In genomic region chr1:10431065-10431730, GRCh38 we compare ENCODE assay signal across 8 cellular contexts. TPM values are rescaled to one million over a fixed set of nuclear protein-coding genes. Genes with fewer than 3 reads are reported as not detected.
DNase-seq lines count a peak whose midpoint lies in the region; ATAC-seq and TF ChIP-seq lines count a peak whose summit lies in the region.

No MANE protein-coding gene starts in this region.

- no peaks in the 10 kb centered on the region for H3K9me3 Mint-ChIP-seq in endodermal cell

- H3K4me2 ChIP-seq in SK-N-SH (peak overlapping the region; percentile 91), osteoblast (ENCODE audit: insufficient read depth, low read length) (peak overlapping the region; percentile 90)

- peak overlapping the region; percentile 81; the same call in 1 of the 2 replicates for H2AFZ ChIP-seq in SK-N-SH (ENCODE audit: low read depth)
- peak overlapping the region; percentile 91 for H2AFZ ChIP-seq in osteoblast (ENCODE audit: low read length)

- POLR2A ChIA-PET in SK-N-SH (lab: Yijun Ruan, JAX), result interaction anchor here (0.8 to 2.0 kb wide), 3 partner anchors 22 to 63 kb away, joined by 3 to 11 read pairs (median 5); no protein-coding TSS in a partner anchor

- peak overlapping the region; percentile 94 for H3K27ac Mint-ChIP-seq in endodermal cell

- peaks cover 18% of the 10 kb centered on the region for H3K79me2 ChIP-seq in SK-N-SH (ENCODE audit: insufficient read depth)
- H3K79me2 ChIP-seq in osteoblast (ENCODE audit: insufficient read depth, low read length), result peaks cover 21% of the 10 kb centered on the region

- peak; percentile 32 for DNase-seq in stimulated activated CD4-positive, alpha-beta T cell treated with anti-CD3 and anti-CD28 coated beads, Interleukin-15, amount 100 ng/mL, for 24 hours
- no peak for DNase-seq in stimulated activated CD4-positive, alpha-beta T cell treated with anti-CD3 and anti-CD28 coated beads, Interleukin-12 subunit alpha, Interleukin-12 subunit beta, amount 100 ng/mL, for 4 hours
- DNase-seq in SK-N-SH (no peak), endodermal cell (no peak), osteoblast (ENCODE audit: insufficient read length, low spot score, missing footprints) (peak; percentile 92), iPS-NIHi11 (ENCODE audit: low spot score) (no peak)

- TF ChIP-seq CTCF in SK-N-SH (IDR thresholded peaks at IDR 0.05) (no peak), endodermal cell (conservative IDR thresholded peaks at IDR 0.05) (no peak), osteoblast (IDR thresholded peaks at IDR 0.05; ENCODE audit: extremely low read depth, low read depth, low read length) (no peak)

- no peak for TF ChIP-seq RAD21 in SK-N-SH (IDR thresholded peaks at IDR 0.05; ENCODE audit: low read length)

- H3K4me3 Mint-ChIP-seq in endodermal cell, result peak overlapping the region; percentile 83

- CTCF ChIA-PET in SK-N-SH (lab: Yijun Ruan, JAX), result interaction anchor here (0.6 to 10.8 kb wide), 19 partner anchors 10 to 557 kb away, joined by 3 to 203 read pairs (median 5); partner anchors contain the start of genes DFFA, KIF1B and PGD

- no peaks in the 10 kb centered on the region for H3F3A ChIP-seq in SK-N-SH (replicated peaks; ENCODE audit: insufficient read depth)

- no peak for TF ChIP-seq EP300 in SK-N-SH (IDR thresholded peaks at IDR 0.05; ENCODE audit: borderline replicate concordance in 1 of 2, low read depth in 1 of 2, low read length in 1 of 2)

- H3K36me3 Mint-ChIP-seq in endodermal cell (ENCODE audit: low read depth), result peaks cover 2% of the 10 kb centered on the region

- peaks cover 0 to 3% of the 10 kb centered on the region in 2 experiments for H3K36me3 ChIP-seq in SK-N-SH (replicated peaks in 1 of 2; ENCODE audit: control insufficient read depth in 1 of 2, insufficient read depth in 2 of 2, low read length in 1 of 2)
- no peaks in the 10 kb centered on the region for H3K36me3 ChIP-seq in endodermal cell (ENCODE audit: control insufficient read depth, insufficient read depth, low read length)
- H3K36me3 ChIP-seq in osteoblast (ENCODE audit: insufficient read depth, low read length), result no peaks in the 10 kb centered on the region

- H3K4me1 ChIP-seq in SK-N-SH (ENCODE audit: control insufficient read depth in 1 of 2, insufficient read depth in 2 of 2, low read depth in 1 of 2, low read length in 1 of 2) (peaks cover 3 to 9% of the 10 kb centered on the region in 2 experiments; a peak in 1 of 4 replicates), endodermal cell (ENCODE audit: control insufficient read depth, insufficient read depth, low read length) (no peaks in the 10 kb centered on the region), osteoblast (ENCODE audit: insufficient read depth, low read length) (peaks cover 15% of the 10 kb centered on the region)

- ATAC-seq in HG02678 (IDR thresholded peaks at IDR 0.05; ENCODE audit: unreplicated experiment) (no peak), HG03025 (IDR thresholded peaks at IDR 0.05; ENCODE audit: low FRiP score, unreplicated experiment) (no peak)

- H3K27me3 ChIP-seq in SK-N-SH (ENCODE audit: insufficient read depth) (no peaks in the 10 kb centered on the region), endodermal cell (ENCODE audit: control insufficient read depth, insufficient read depth, low read length, poor library complexity, severe bottlenecking) (no peaks in the 10 kb centered on the region), osteoblast (ENCODE audit: insufficient read depth, low read length) (no peaks in the 10 kb centered on the region)

- H4K20me1 ChIP-seq in SK-N-SH (ENCODE audit: insufficient read depth) (no peaks in the 10 kb centered on the region), osteoblast (ENCODE audit: insufficient read depth, low read length) (no peaks in the 10 kb centered on the region)

- peak overlapping the region; percentile 68 to 82 for H3K4me3 ChIP-seq in SK-N-SH (ENCODE audit: low read depth in 2 of 2, low read length in 1 of 2)
- H3K4me3 ChIP-seq in endodermal cell (ENCODE audit: low read length), result peak overlapping the region; percentile 95
- H3K4me3 ChIP-seq in osteoblast (ENCODE audit: insufficient read depth, low read length), result peak overlapping the region; percentile 99

- 35% methylated on average over 30 of the region's 31 CpGs for WGBS in SK-N-SH (ENCODE audit: low lambda C conversion rate)
- WGBS in endodermal cell (ENCODE audit: insufficient coverage in 1 of 2, insufficient read length in 1 of 2), 2 experiments, result 17 to 33% methylated on average over 25 to 31 of the region's 31 CpGs

- H3K27me3 Mint-ChIP-seq in endodermal cell (ENCODE audit: insufficient read depth), result peaks cover 2% of the 10 kb centered on the region

- peaks cover 12% of the 10 kb centered on the region for H3K4me1 Mint-ChIP-seq in endodermal cell

- H3K9me3 ChIP-seq in SK-N-SH (no peaks in the 10 kb centered on the region), endodermal cell (ENCODE audit: control insufficient read depth, low read length) (no peaks in the 10 kb centered on the region), osteoblast (ENCODE audit: low read depth, low read length) (no peaks in the 10 kb centered on the region)

- H3K9ac ChIP-seq in SK-N-SH, result peak overlapping the region; percentile 72
- H3K9ac ChIP-seq in endodermal cell (ENCODE audit: extremely low read depth, low read length, poor library complexity, severe bottlenecking), result peak overlapping the region; percentile 82

- H3K9me2 ChIP-seq in SK-N-SH, result no peaks in the 10 kb centered on the region

- peak overlapping the region; percentile 67 to 85; a peak in 3 of 4 replicates for H3K27ac ChIP-seq in SK-N-SH (ENCODE audit: low read depth in 2 of 2, low read length in 1 of 2)
- peak overlapping the region; percentile 95 for H3K27ac ChIP-seq in endodermal cell (ENCODE audit: low read depth, low read length)
- H3K27ac ChIP-seq in osteoblast (ENCODE audit: low read depth, low read length), result peak overlapping the region; percentile 93

TF ChIP-seq in SK-N-SH, 30 proteins besides CTCF, POLR2A, EP300 and RAD21 (continues in another document):
- TF ChIP-seq SMC3 (IDR thresholded peaks at IDR 0.05; ENCODE audit: low read depth, low read length), result no peak
- TF ChIP-seq RFX5 (IDR thresholded peaks at IDR 0.05; ENCODE audit: low read length), result no peak
- TF ChIP-seq PBX3 (IDR thresholded peaks at IDR 0.05), result no peak
- no peak for TF ChIP-seq EZH2phosphoT487 (IDR thresholded peaks at IDR 0.05; ENCODE audit: borderline replicate concordance, low read depth)
- TF ChIP-seq ZBTB33 (IDR thresholded peaks at IDR 0.05; ENCODE audit: borderline replicate concordance, low read depth), result no peak

RNA-seq across cellular contexts. Expression of gene CENPS, which starts 1.0 kb away (rescaled TPM):
- 16.6 and 20.0 TPM in 2 replicates for polyA plus RNA-seq in SK-N-SH (2012; rRNA removed)
- 22.6 and 25.6 TPM in 2 replicates for polyA plus RNA-seq in SK-N-SH (2012; cell fraction: cytosol; rRNA removed)
- polyA plus RNA-seq in SK-N-SH (2012; cell fraction: nucleus; rRNA removed), result 9.0 and 9.1 TPM in 2 replicates
- 10 to 100 TPM; 23.1 to 30.8 TPM for total RNA-seq in endodermal cell
- 22.5 TPM for polyA plus RNA-seq in endodermal cell (2013, experiment 1 of 2)
- polyA plus RNA-seq in endodermal cell (2013, experiment 2 of 2), result 25.0 TPM
- total RNA-seq in osteoblast, result 13.6 and 17.4 TPM in 2 replicates

RNA-seq across cellular contexts. Expression of gene CORT, which starts 18.6 kb away (rescaled TPM):
- 0.26 and 0.29 TPM in 2 replicates for polyA plus RNA-seq in SK-N-SH (2012; rRNA removed)
- 0.08 and 0.17 TPM in 2 replicates for polyA plus RNA-seq in SK-N-SH (2012; cell fraction: cytosol; rRNA removed)
- polyA plus RNA-seq in SK-N-SH (2012; cell fraction: nucleus; rRNA removed), result 0.82 and 0.95 TPM in 2 replicates
- total RNA-seq in endodermal cell, result 1 to 10 TPM in 1 of 2 donors, under 1 TPM in 1; 0.53 to 1.3 TPM
- 0.89 TPM for polyA plus RNA-seq in endodermal cell (2013, experiment 1 of 2)
- polyA plus RNA-seq in endodermal cell (2013, experiment 2 of 2), result 1.1 TPM
- 0.29 and 0.36 TPM in 2 replicates for total RNA-seq in osteoblast

RNA-seq across cellular contexts. Expression of gene PGD, which starts 32.3 kb away (rescaled TPM):
- 75.3 and 76.2 TPM in 2 replicates for polyA plus RNA-seq in SK-N-SH (2012; rRNA removed)
- 75.1 and 78.8 TPM in 2 replicates for polyA plus RNA-seq in SK-N-SH (2012; cell fraction: cytosol; rRNA removed)
- 61.0 and 72.1 TPM in 2 replicates for polyA plus RNA-seq in SK-N-SH (2012; cell fraction: nucleus; rRNA removed)
- total RNA-seq in endodermal cell (100 to 1,000 TPM; 198 to 217 TPM), osteoblast (136 and 142 TPM in 2 replicates)
- polyA plus RNA-seq in endodermal cell (2013, experiment 1 of 2), result 295 TPM
- 279 TPM for polyA plus RNA-seq in endodermal cell (2013, experiment 2 of 2)

RNA-seq across cellular contexts. Expression of gene DFFA, which starts 41.1 kb away (rescaled TPM):
- polyA plus RNA-seq in SK-N-SH (2012; rRNA removed), result 42.3 and 54.4 TPM in 2 replicates
- 42.5 and 49.5 TPM in 2 replicates for polyA plus RNA-seq in SK-N-SH (2012; cell fraction: cytosol; rRNA removed)
- 23.5 and 24.9 TPM in 2 replicates for polyA plus RNA-seq in SK-N-SH (2012; cell fraction: nucleus; rRNA removed)
- total RNA-seq in endodermal cell (100 to 1,000 TPM; 100 to 105 TPM), osteoblast (27.9 and 32.7 TPM in 2 replicates)
- 32.1 TPM for polyA plus RNA-seq in endodermal cell (2013, experiment 1 of 2)
- 29.5 TPM for polyA plus RNA-seq in endodermal cell (2013, experiment 2 of 2)

RNA-seq across cellular contexts. Expression of gene PEX14, which starts 43.6 kb away (rescaled TPM):
- 17.8 and 36.2 TPM in 2 replicates for polyA plus RNA-seq in SK-N-SH (2012; rRNA removed)
- polyA plus RNA-seq in SK-N-SH (2012; cell fraction: cytosol; rRNA removed), result 19.9 and 27.1 TPM in 2 replicates
- polyA plus RNA-seq in SK-N-SH (2012; cell fraction: nucleus; rRNA removed), result 34.1 and 35.2 TPM in 2 replicates
- 10 to 100 TPM; 24.3 to 26.0 TPM for total RNA-seq in endodermal cell
- 22.3 TPM for polyA plus RNA-seq in endodermal cell (2013, experiment 1 of 2)
- 22.3 TPM for polyA plus RNA-seq in endodermal cell (2013, experiment 2 of 2)
- total RNA-seq in osteoblast, result 15.2 and 15.3 TPM in 2 replicates

Comparison
In these comparisons a context has a peak if more than half of its experiments do, and no peak if none do; other contexts are left out.
1. DNase-seq: peak in stimulated activated CD4-positive, alpha-beta T cell treated with anti-CD3 and anti-CD28 coated beads, Interleukin-15, amount 100 ng/mL, for 24 hours (single experiment) and osteoblast (single experiment); none in stimulated activated CD4-positive, alpha-beta T cell treated with anti-CD3 and anti-CD28 coated beads, Interleukin-12 subunit alpha, Interleukin-12 subunit beta, amount 100 ng/mL, for 4 hours (single experiment), SK-N-SH (single experiment), endodermal cell (single experiment) and iPS-NIHi11 (single experiment).
2. Peak in every context shown above with its lines, with median percentiles within 50 percentile points of each other: H3K27ac ChIP-seq and H3K4me3 ChIP-seq.